11 cellular contexts compared by ENCODE assay signal in the genomic region with DNA sequence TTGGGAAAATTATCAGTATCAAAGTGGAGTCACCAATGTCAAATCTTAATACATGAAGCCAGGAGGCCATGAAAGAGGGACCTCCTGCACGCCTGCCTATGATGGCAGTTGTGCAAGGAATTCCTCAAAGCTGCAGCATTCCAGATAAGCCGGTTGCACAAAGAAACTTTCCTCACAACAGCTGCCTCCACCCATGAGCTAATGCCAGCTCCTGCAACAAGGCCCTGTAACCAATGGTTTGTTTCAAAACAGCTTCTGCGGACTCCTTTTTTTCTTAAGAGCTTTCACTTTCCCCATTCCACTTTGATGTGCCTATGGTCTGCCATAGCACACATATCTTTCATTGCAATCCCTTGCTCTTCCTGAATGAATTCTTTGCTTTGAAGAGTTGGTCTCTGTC. TPM values are rescaled to one million over a fixed set of nuclear protein-coding genes. Genes with fewer than 3 reads are reported as not detected.
"Had no signal": no experiment of that assay in that cellular context is flagged by ENCODE, and none has a peak within 500 bp of the region (broad histone marks: within the 10 kb centered on the region; RNA-seq: fewer than 3 reads in every experiment).

No MANE protein-coding gene starts in this region.

- ATAC-seq: HCT116, K562 had no signal

- DNase-seq: GM23248, GOT3, H7, HFFc6, IMR-90, KG1 had no signal

- H3K9me3 ChIP-seq: HAP-1 had no signal

- FAIRE-seq: K562 had no signal

- H2AFZ ChIP-seq: GM23248 had no signal

- H3K4me3 Mint-ChIP-seq: HFFc6 had no signal

- H3K4me3 ChIP-seq: GM23248, HAP-1, K562 had no signal

- H3K36me3 ChIP-seq: HAP-1 had no signal

- H3K9ac ChIP-seq: GM23248 had no signal

- H3K27ac Mint-ChIP-seq: HFFc6 had no signal

- H3K27ac ChIP-seq: GM23248, HL-60 had no signal

- H3K4me1 ChIP-seq: HAP-1 had no signal

RNA-seq across cellular contexts. Expression of gene TMEM200C, which starts 22.4 kb away (rescaled TPM):
- total RNA-seq: GM23248, HFFc6, HT1080 had no signal
